Comparison of ENCODE assay signal across 1 cellular context in the genomic region with DNA sequence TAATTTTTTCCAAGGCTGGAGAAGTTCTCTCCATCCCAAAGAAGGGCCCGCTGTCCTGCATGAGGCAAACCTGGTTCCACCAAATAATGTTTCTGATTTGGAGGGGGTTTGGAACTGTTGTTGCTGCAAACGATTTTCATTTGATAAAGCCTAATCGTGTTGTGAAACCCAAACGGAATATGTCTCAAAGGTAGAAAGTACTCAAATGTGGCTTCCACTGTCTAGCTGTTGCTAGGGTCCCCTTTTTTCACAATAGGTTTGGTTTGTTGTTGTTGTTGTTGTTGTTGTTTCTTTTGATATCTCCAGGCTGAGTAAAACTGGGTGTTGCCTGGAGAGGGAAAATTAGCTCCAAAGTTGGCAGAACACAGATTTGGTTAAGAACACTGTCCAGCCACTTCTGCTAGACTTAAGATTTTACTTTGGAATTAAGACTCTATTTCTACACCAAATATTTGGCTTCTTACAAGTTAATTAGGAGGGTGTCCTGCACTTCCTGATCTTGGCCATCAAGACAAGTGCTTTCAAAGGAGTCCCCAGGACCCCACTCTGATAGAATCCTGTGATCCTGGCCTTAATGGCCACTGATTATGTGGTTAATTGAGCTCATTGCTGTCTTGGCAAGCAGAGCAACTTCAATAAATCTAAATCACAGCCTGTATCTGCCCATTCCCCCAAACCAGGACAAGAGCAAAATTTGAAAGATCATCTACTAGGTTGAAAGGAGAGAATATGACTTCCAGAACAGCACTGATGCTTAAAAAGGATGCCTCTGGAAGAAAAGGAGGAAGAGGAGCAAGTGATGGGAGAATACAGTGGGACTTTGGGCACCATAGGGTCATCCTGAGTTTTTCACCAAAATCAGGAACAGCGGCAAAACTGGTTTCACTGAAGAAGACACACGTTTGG.
TF ChIP-seq lines count a peak whose summit lies in the region.

No MANE protein-coding gene starts in this region.

TF ChIP-seq in GM23338, 12 proteins besides CTCF, POLR2A, EP300 and RAD21 (continued from another document):
- TF ChIP-seq, protein P1, sequence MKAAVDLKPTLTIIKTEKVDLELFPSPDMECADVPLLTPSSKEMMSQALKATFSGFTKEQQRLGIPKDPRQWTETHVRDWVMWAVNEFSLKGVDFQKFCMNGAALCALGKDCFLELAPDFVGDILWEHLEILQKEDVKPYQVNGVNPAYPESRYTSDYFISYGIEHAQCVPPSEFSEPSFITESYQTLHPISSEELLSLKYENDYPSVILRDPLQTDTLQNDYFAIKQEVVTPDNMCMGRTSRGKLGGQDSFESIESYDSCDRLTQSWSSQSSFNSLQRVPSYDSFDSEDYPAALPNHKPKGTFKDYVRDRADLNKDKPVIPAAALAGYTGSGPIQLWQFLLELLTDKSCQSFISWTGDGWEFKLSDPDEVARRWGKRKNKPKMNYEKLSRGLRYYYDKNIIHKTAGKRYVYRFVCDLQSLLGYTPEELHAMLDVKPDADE (IDR thresholded peaks at IDR 0.05) = no peak
- peak; percentile 85 for TF ChIP-seq EZH2 (IDR thresholded peaks at IDR 0.05; ENCODE audit: low read depth, unreplicated experiment)
